In genomic region chr14:23071975-23072539, GRCh38 we compare ENCODE assay signal across 6 cellular contexts. TPM values are rescaled to one million over a fixed set of nuclear protein-coding genes. Genes with fewer than 3 reads are reported as not detected.
DNase-seq lines count a peak whose midpoint lies in the region; ATAC-seq, FAIRE-seq and TF ChIP-seq lines count a peak whose summit lies in the region.

No MANE protein-coding gene starts in this region.

- H3K4me1 ChIP-seq in endothelial cell of umbilical vein (ENCODE audit: control insufficient read depth, extremely low read depth, insufficient read depth, low read length): peaks cover 26% of the 10 kb centered on the region
- peaks cover 24 to 47% (median 37%) of the 10 kb centered on the region in 3 donors for H3K4me1 ChIP-seq in skeletal muscle tissue (ENCODE audit: control insufficient read depth in 3 of 3, insufficient read depth in 3 of 3, low read length in 3 of 3)

- H3K27ac ChIP-seq in endothelial cell of umbilical vein (ENCODE audit: insufficient read depth, low read depth, low read length) (no peak overlapping the region), skeletal muscle tissue (ENCODE audit: low read depth, low read length) (peak overlapping the region; percentile 76)

- no peaks in the 10 kb centered on the region for H3K9me1 ChIP-seq in endothelial cell of umbilical vein (replicated peaks; ENCODE audit: control insufficient read depth, extremely low read depth, insufficient read depth, low read length)

- DNase-seq in NB4 (ENCODE audit: low read depth) (no peak), endothelial cell of umbilical vein (ENCODE audit: low read depth, low spot score) (no peak), NCI-H82 treated with DMSO at 0.1 percent for 48 hours (lab: John Stamatoyannopoulos, UW; ENCODE audit: unreplicated experiment) (no peak)

- TF ChIP-seq CTCF in NB4 (IDR thresholded peaks at IDR 0.05; ENCODE audit: low read depth, low read length) (no peak), endothelial cell of umbilical vein (IDR thresholded peaks at IDR 0.05; ENCODE audit: extremely low read depth in 1 of 2, insufficient read depth in 1 of 2, low read depth in 1 of 2, low read length in 2 of 2) (no peak)

- no peak for TF ChIP-seq POLR2A in NB4 (IDR thresholded peaks at IDR 0.05; ENCODE audit: extremely low read depth, insufficient read length)
- TF ChIP-seq POLR2A in endothelial cell of umbilical vein (IDR thresholded peaks at IDR 0.05; ENCODE audit: low read depth, low read length): no peak

- POLR2A ChIA-PET in endothelial cell of umbilical vein (lab: Charles Lee): interaction anchor here (0.5 to 1.5 kb wide), 8 partner anchors 8 to 116 kb away, joined by 3 to 12 read pairs (median 3); partner anchors contain the start of genes ACIN1 and C14orf119

- dilution Hi-C loops in endothelial cell of umbilical vein (cut with MboI; ENCODE audit: extremely low pct_ligation_motif_present, low sequenced_read_pairs): no loop called here

- peaks cover 46% of the 10 kb centered on the region for H3K79me2 ChIP-seq in endothelial cell of umbilical vein (ENCODE audit: control insufficient read depth, insufficient read depth, low read length)

- H2AFZ ChIP-seq in endothelial cell of umbilical vein (ENCODE audit: low read depth, low read length): no peak overlapping the region

- H3K9me3 ChIP-seq in endothelial cell of umbilical vein (replicated peaks; ENCODE audit: control insufficient read depth, insufficient read depth, low read length) (no peaks in the 10 kb centered on the region), skeletal muscle tissue (ENCODE audit: control insufficient read depth in 3 of 3, low read length in 3 of 3) (no peaks in the 10 kb centered on the region)

- peaks cover 4% of the 10 kb centered on the region for H4K20me1 ChIP-seq in endothelial cell of umbilical vein (replicated peaks; ENCODE audit: control insufficient read depth, extremely low read depth, insufficient read depth, low read length)

- no peak for FAIRE-seq in endothelial cell of umbilical vein (lab: Jason Lieb, UNC)

- H3K27me3 ChIP-seq in endothelial cell of umbilical vein (ENCODE audit: control insufficient read depth in 2 of 2, insufficient read depth in 2 of 2, low read length in 2 of 2): no peaks in the 10 kb centered on the region
- H3K27me3 ChIP-seq in skeletal muscle tissue (ENCODE audit: control insufficient read depth in 3 of 3, insufficient read depth in 3 of 3, low read length in 3 of 3): no peaks in the 10 kb centered on the region

- intact Hi-C loops in endothelial cell of umbilical vein (cut with micrococcal nuclease): no loop called here

- CTCF ChIA-PET in endothelial cell of umbilical vein (lab: Charles Lee): interaction anchor here (0.6 to 3.2 kb wide), 18 partner anchors 9 to 172 kb away, joined by 3 to 21 read pairs (median 6); partner anchors contain the start of genes ACIN1, C14orf119 and CDH24

- peaks cover 31 to 33% of the 10 kb centered on the region in 2 experiments for H3K36me3 ChIP-seq in endothelial cell of umbilical vein (ENCODE audit: control insufficient read depth in 2 of 2, extremely low read depth in 1 of 2, insufficient read depth in 2 of 2, low read length in 2 of 2)
- peaks cover 33 to 49% (median 42%) of the 10 kb centered on the region in 3 donors for H3K36me3 ChIP-seq in skeletal muscle tissue (ENCODE audit: control insufficient read depth in 3 of 3, insufficient read depth in 3 of 3, low read length in 3 of 3)

- H3K9ac ChIP-seq in endothelial cell of umbilical vein (replicated peaks; ENCODE audit: extremely low read depth, insufficient read depth, low read length) (peak overlapping the region; percentile 92), skeletal muscle tissue (ENCODE audit: low read depth in 1 of 3, low read length in 3 of 3) (peak overlapping the region; percentile 91)

- ATAC-seq in HG03571 (IDR thresholded peaks at IDR 0.05; ENCODE audit: unreplicated experiment) (no peak), HG03565 (IDR thresholded peaks at IDR 0.05; ENCODE audit: unreplicated experiment) (no peak)

- no peak overlapping the region for H3K4me2 ChIP-seq in endothelial cell of umbilical vein (ENCODE audit: insufficient read depth, low read length)

- BruUV-seq in endothelial cell of umbilical vein (replicated peaks; lab: Mats Ljungman, UMichigan): no TSS peak

- H3K4me3 ChIP-seq in NB4 (ENCODE audit: low read depth, low read length) (peak overlapping the region; percentile 97), endothelial cell of umbilical vein (replicated peaks in 1 of 3; ENCODE audit: insufficient read depth in 1 of 3, low read depth in 1 of 3, low read length in 3 of 3) (no peak overlapping the region), skeletal muscle tissue (ENCODE audit: low read length in 3 of 3) (peak overlapping the region; percentile 87 to 94 (median 90))

TF ChIP-seq in endothelial cell of umbilical vein, 7 proteins besides CTCF, POLR2A, EP300 and RAD21:
- TF ChIP-seq MYC (IDR thresholded peaks at IDR 0.05; ENCODE audit: low read depth, low read length) (no peak), POLR2AphosphoS5 (IDR thresholded peaks at IDR 0.05; ENCODE audit: insufficient read depth, low read depth, low read length) (no peak), MAX (IDR thresholded peaks at IDR 0.05; ENCODE audit: insufficient read depth, insufficient read length) (peak; percentile 25), EZH2 (IDR thresholded peaks at IDR 0.05; ENCODE audit: borderline replicate concordance, low read depth, low read length, severe bottlenecking) (no peak), JUN (IDR thresholded peaks at IDR 0.05; ENCODE audit: borderline replicate concordance, insufficient read depth, insufficient read length, low read depth) (no peak)

RNA-seq across cellular contexts. Expression of gene CDH24, which starts 14.7 kb away (rescaled TPM):
- total RNA-seq in endothelial cell of umbilical vein: 20.2 and 21.7 TPM in 2 replicates
- 52.9 and 63.1 TPM in 2 replicates for polyA plus RNA-seq in endothelial cell of umbilical vein
- 16.0 and 22.7 TPM in 2 replicates for polyA plus RNA-seq in endothelial cell of umbilical vein (2011; cell fraction: cytosol; rRNA removed)
- 173 and 192 TPM in 2 replicates for polyA plus RNA-seq in endothelial cell of umbilical vein (2011; cell fraction: nucleus; rRNA removed)
- 11.8 and 13.2 TPM in 2 replicates for polyA plus RNA-seq in endothelial cell of umbilical vein (2012)
- polyA minus RNA-seq in endothelial cell of umbilical vein: 36.3 and 46.1 TPM in 2 replicates
- polyA minus RNA-seq in endothelial cell of umbilical vein (2011; cell fraction: cytosol; rRNA and poly(A)+ RNA removed): 4.0 TPM
- polyA minus RNA-seq in endothelial cell of umbilical vein (2011; cell fraction: nucleus; rRNA and poly(A)+ RNA removed): 35.7 and 41.4 TPM in 2 replicates
- 1.6 TPM for total RNA-seq in skeletal muscle tissue

RNA-seq across cellular contexts. Expression of gene ACIN1, which starts 22.9 kb away (rescaled TPM):
- total RNA-seq in endothelial cell of umbilical vein: 220 and 240 TPM in 2 replicates
- polyA plus RNA-seq in endothelial cell of umbilical vein: 136 and 146 TPM in 2 replicates
- 91.2 and 98.2 TPM in 2 replicates for polyA plus RNA-seq in endothelial cell of umbilical vein (2011; cell fraction: cytosol; rRNA removed)
- 821 and 966 TPM in 2 replicates for polyA plus RNA-seq in endothelial cell of umbilical vein (2011; cell fraction: nucleus; rRNA removed)
- 112 and 141 TPM in 2 replicates for polyA plus RNA-seq in endothelial cell of umbilical vein (2012)
- 185 and 201 TPM in 2 replicates for polyA minus RNA-seq in endothelial cell of umbilical vein
- polyA minus RNA-seq in endothelial cell of umbilical vein (2011; cell fraction: cytosol; rRNA and poly(A)+ RNA removed): 46.6 TPM
- polyA minus RNA-seq in endothelial cell of umbilical vein (2011; cell fraction: nucleus; rRNA and poly(A)+ RNA removed): 229 and 315 TPM in 2 replicates
- total RNA-seq in skeletal muscle tissue: 62.1 TPM

RNA-seq across cellular contexts. Expression of gene C14orf119, which starts 23.2 kb away (rescaled TPM):
- 55.5 and 58.3 TPM in 2 replicates for total RNA-seq in endothelial cell of umbilical vein
- 60.5 and 78.7 TPM in 2 replicates for polyA plus RNA-seq in endothelial cell of umbilical vein
- polyA plus RNA-seq in endothelial cell of umbilical vein (2011; cell fraction: cytosol; rRNA removed): 62.7 and 64.0 TPM in 2 replicates
- 35.3 and 36.9 TPM in 2 replicates for polyA plus RNA-seq in endothelial cell of umbilical vein (2011; cell fraction: nucleus; rRNA removed)
- polyA plus RNA-seq in endothelial cell of umbilical vein (2012): 55.9 and 63.8 TPM in 2 replicates
- 83.3 and 87.7 TPM in 2 replicates for polyA minus RNA-seq in endothelial cell of umbilical vein
- polyA minus RNA-seq in endothelial cell of umbilical vein (2011; cell fraction: cytosol; rRNA and poly(A)+ RNA removed): 22.7 TPM
- polyA minus RNA-seq in endothelial cell of umbilical vein (2011; cell fraction: nucleus; rRNA and poly(A)+ RNA removed): 9.8 and 21.1 TPM in 2 replicates
- total RNA-seq in skeletal muscle tissue: 24.5 TPM

RNA-seq across cellular contexts. Expression of gene PSMB11, which starts 30.0 kb away (rescaled TPM):
- total RNA-seq in endothelial cell of umbilical vein (not detected in 2 replicates), skeletal muscle tissue (not detected)
- not detected in 2 replicates for polyA plus RNA-seq in endothelial cell of umbilical vein
- polyA plus RNA-seq in endothelial cell of umbilical vein (2011; cell fraction: cytosol; rRNA removed): not detected in 2 replicates
- polyA plus RNA-seq in endothelial cell of umbilical vein (2011; cell fraction: nucleus; rRNA removed): not detected in 2 replicates
- not detected in 2 replicates for polyA plus RNA-seq in endothelial cell of umbilical vein (2012)
- not detected in 2 replicates for polyA minus RNA-seq in endothelial cell of umbilical vein
- not detected for polyA minus RNA-seq in endothelial cell of umbilical vein (2011; cell fraction: cytosol; rRNA and poly(A)+ RNA removed)
- polyA minus RNA-seq in endothelial cell of umbilical vein (2011; cell fraction: nucleus; rRNA and poly(A)+ RNA removed): not detected in 2 replicates

RNA-seq across cellular contexts. Expression of gene CIROP, which starts 32.7 kb away (rescaled TPM):
- total RNA-seq in endothelial cell of umbilical vein: not detected in 2 replicates
- not detected in 2 replicates for polyA plus RNA-seq in endothelial cell of umbilical vein
- not detected in 2 replicates for polyA plus RNA-seq in endothelial cell of umbilical vein (2011; cell fraction: cytosol; rRNA removed)
- not detected in 2 replicates for polyA plus RNA-seq in endothelial cell of umbilical vein (2011; cell fraction: nucleus; rRNA removed)
- polyA plus RNA-seq in endothelial cell of umbilical vein (2012): not detected in 2 replicates
- not detected in 2 replicates for polyA minus RNA-seq in endothelial cell of umbilical vein
- polyA minus RNA-seq in endothelial cell of umbilical vein (2011; cell fraction: cytosol; rRNA and poly(A)+ RNA removed): not detected
- not detected in 2 replicates for polyA minus RNA-seq in endothelial cell of umbilical vein (2011; cell fraction: nucleus; rRNA and poly(A)+ RNA removed)
- not detected for total RNA-seq in skeletal muscle tissue

Comparison
In these comparisons a context has a peak if more than half of its experiments do, and no peak if none do; other contexts are left out.
1. H3K4me3 ChIP-seq: peak in NB4 (single experiment) and skeletal muscle tissue (3 of 3); none in endothelial cell of umbilical vein (0 of 3).